ENCODE assay signal across 11 cellular contexts in the genomic region with DNA sequence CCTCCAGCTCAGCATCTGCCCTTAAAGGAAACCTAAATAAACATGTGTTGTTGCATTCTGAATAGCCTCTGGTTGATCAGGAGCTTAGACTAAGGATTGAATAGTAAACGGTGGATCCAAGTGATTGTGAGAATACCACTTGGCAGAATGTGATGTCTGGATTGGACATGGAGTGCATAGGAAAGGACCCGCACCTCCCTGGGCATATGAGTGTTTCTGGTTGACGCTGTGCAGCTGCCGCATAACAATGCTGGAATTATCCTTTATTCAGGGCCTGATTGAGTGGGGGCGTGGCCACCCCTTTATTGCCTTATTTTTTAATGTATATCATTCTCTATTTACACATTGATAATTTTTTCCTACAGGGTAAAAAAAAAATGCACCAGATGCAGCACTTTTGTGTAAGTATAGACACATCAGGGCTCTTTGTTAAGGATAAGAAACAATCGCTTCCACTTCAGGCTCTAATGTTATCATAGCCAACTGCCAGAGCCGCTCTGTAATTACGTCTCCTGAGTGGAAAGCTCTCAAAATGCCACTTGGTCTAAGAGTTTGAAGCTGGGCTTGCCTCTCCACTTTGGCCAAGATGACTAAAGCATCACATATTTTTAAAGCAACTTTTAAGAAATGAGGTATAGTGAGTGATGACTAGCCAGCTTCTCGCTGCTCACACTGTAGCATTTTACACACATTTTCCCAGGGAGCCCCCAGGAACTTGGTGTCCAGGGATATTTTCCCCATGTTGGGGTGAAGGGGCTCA. TPM values are rescaled to one million over a fixed set of nuclear protein-coding genes. Genes with fewer than 3 reads are reported as not detected.
A peak's percentile ranks its signal among the peaks of the same experiment; 100 is the strongest.
DNase-seq lines count a peak whose midpoint lies in the region; ATAC-seq and TF ChIP-seq lines count a peak whose summit lies in the region.
"Had no signal": no experiment of that assay in that cellular context is flagged by ENCODE, and none has a peak within 500 bp of the region (broad histone marks: within the 10 kb centered on the region; RNA-seq: fewer than 3 reads in every experiment).

No MANE protein-coding gene starts in this region.

- H3K36me3 Mint-ChIP-seq in effector memory CD8-positive, alpha-beta T cell (ENCODE audit: insufficient read depth) = peaks cover 5% of the 10 kb centered on the region
- H3K36me3 Mint-ChIP-seq in type B pancreatic cell = no peaks in the 10 kb centered on the region

- no peak for TF ChIP-seq CTCF in left ventricle myocardium inferior (IDR thresholded peaks at IDR 0.05; ENCODE audit: borderline replicate concordance)
- TF ChIP-seq CTCF in type B pancreatic cell (conservative IDR thresholded peaks at IDR 0.05) = no peak

- H3K27ac Mint-ChIP-seq in effector memory CD8-positive, alpha-beta T cell = peak overlapping the region; percentile 93 to 96
- H3K27ac Mint-ChIP-seq in type B pancreatic cell = peak overlapping the region; percentile 34

- H3K27me3 Mint-ChIP-seq in effector memory CD8-positive, alpha-beta T cell = no peaks in the 10 kb centered on the region
- H3K27me3 Mint-ChIP-seq in type B pancreatic cell = peaks cover 3% of the 10 kb centered on the region

- peak overlapping the region; percentile 83 to 84 for H3K4me3 Mint-ChIP-seq in effector memory CD8-positive, alpha-beta T cell
- H3K4me3 Mint-ChIP-seq in type B pancreatic cell = no peak overlapping the region

- intact Hi-C loops in left ventricle myocardium inferior (cut with micrococcal nuclease) (no loop called here), cardiac septum (cut with DNase I) (no loop called here)

- H3K4me3 ChIP-seq in left ventricle myocardium inferior = peak overlapping the region; percentile 9
- H3K4me3 ChIP-seq: BLaER1 had no signal

- H3K27me3 ChIP-seq in left ventricle myocardium inferior (ENCODE audit: low read depth) = peaks cover 82% of the 10 kb centered on the region
- H3K27me3 ChIP-seq: BLaER1 had no signal

- H3K4me1 ChIP-seq in left ventricle myocardium inferior = peaks cover 24% of the 10 kb centered on the region

- no peak for ATAC-seq in effector memory CD8-positive, alpha-beta T cell (replicated peaks)
- ATAC-seq in GM21825 (IDR thresholded peaks at IDR 0.05; ENCODE audit: unreplicated experiment) = no peak
- ATAC-seq in HG02759 (IDR thresholded peaks at IDR 0.05; ENCODE audit: unreplicated experiment) = no peak

- H3K27ac ChIP-seq in left ventricle myocardium inferior (replicated peaks) = peak overlapping the region; percentile 71
- H3K27ac ChIP-seq: BLaER1 had no signal

- H3K9me3 Mint-ChIP-seq in effector memory CD8-positive, alpha-beta T cell = no peaks in the 10 kb centered on the region
- H3K9me3 Mint-ChIP-seq in type B pancreatic cell = no peaks in the 10 kb centered on the region

- no peaks in the 10 kb centered on the region for H3K36me3 ChIP-seq in left ventricle myocardium inferior
- H3K36me3 ChIP-seq: BLaER1 had no signal

- DNase-seq in left ventricle myocardium inferior (no peak), cardiac septum (ENCODE audit: low spot score) (no peak), NCI-H69 (lab: John Stamatoyannopoulos, UW) (peak; percentile 94), type B pancreatic cell (ENCODE audit: extremely low spot score, unreplicated experiment) (no peak), DMS53 treated with DMSO at 0.1 percent for 48 hours (lab: John Stamatoyannopoulos, UW; ENCODE audit: unreplicated experiment) (no peak)
- no peak for DNase-seq in effector memory CD8-positive, alpha-beta T cell
- DNase-seq: mesenchymal stem cell; stimulated activated CD4-positive, alpha-beta T cell treated with anti-CD3 and anti-CD28 coated beads, Interleukin-4, amount 100 ng/mL, for 1 hour had no signal

- H3K9me3 ChIP-seq in left ventricle myocardium inferior (replicated peaks) = no peaks in the 10 kb centered on the region
- H3K9me3 ChIP-seq: BLaER1 had no signal

- peaks cover 55 to 60% of the 10 kb centered on the region in 2 donors for H3K4me1 Mint-ChIP-seq in effector memory CD8-positive, alpha-beta T cell (ENCODE audit: low read depth in 2 of 2)
- peaks cover 16% of the 10 kb centered on the region for H3K4me1 Mint-ChIP-seq in type B pancreatic cell (ENCODE audit: unreplicated experiment)

RNA-seq across cellular contexts. Expression of a gene that starts 5.7 kb away (rescaled TPM):
- total RNA-seq in left ventricle myocardium inferior (1.8 TPM), cardiac septum (2.6 TPM), type B pancreatic cell (ENCODE audit: low replicate concordance) (5.5 and 8.4 TPM in 2 replicates)
